Comparison of ENCODE assay signal across 8 cellular contexts in genomic region chr5:157266286-157267007, GRCh38. TPM values are rescaled to one million over a fixed set of nuclear protein-coding genes. Genes with fewer than 3 reads are reported as not detected.
DNase-seq lines count a peak whose midpoint lies in the region; ATAC-seq and TF ChIP-seq lines count a peak whose summit lies in the region.

No MANE protein-coding gene starts in this region.

- TF ChIP-seq POLR2A in heart left ventricle (IDR thresholded peaks at IDR 0.05): no peak

- H3K27me3 ChIP-seq in heart left ventricle: peaks cover 0 to 5% (median 0%) of the 10 kb centered on the region in 9 donors

- WGBS in heart left ventricle, 4 donors: 2 to 33% (median 8%) methylated on average over 4 to 62 of the region's 62 CpGs

- no peaks in the 10 kb centered on the region for H3K36me3 ChIP-seq in heart left ventricle

- H3K9me3 ChIP-seq in heart left ventricle: no peaks in the 10 kb centered on the region

- TF ChIP-seq CTCF in HFF-Myc (IDR thresholded peaks at IDR 0.05; ENCODE audit: low read depth, low read length, missing control alignments) (no peak), heart left ventricle (IDR thresholded peaks at IDR 0.05) (peak in 2 of 12 donors; percentile 4 to 14)

- peak overlapping the region; percentile 27 to 87 (median 73) for H3K27ac ChIP-seq in heart left ventricle

- intact Hi-C loops in heart left ventricle (cut with DNase I): no loop called here

- peak in 3 of 4 donors; percentile 8 to 56 (median 38) for ATAC-seq in heart left ventricle

- DNase-seq in NCI-H146 (lab: John Stamatoyannopoulos, UW): peak; percentile 55
- DNase-seq in NCI-H146 treated with DMSO at 0.1 percent for 48 hours (lab: John Stamatoyannopoulos, UW; ENCODE audit: unreplicated experiment): no peak
- no peak for DNase-seq in HFF-Myc (ENCODE audit: extremely low read depth, low read depth)
- peak; percentile 10 for DNase-seq in NCI-H1092 (lab: John Stamatoyannopoulos, UW)
- peak; percentile 68 for DNase-seq in activated naive CD4-positive, alpha-beta T cell treated with Interleukin-2 at 50 U/mL for 16 hours
- peak in 2 of 5 donors; percentile 32 to 65 for DNase-seq in heart left ventricle
- peak; percentile 69 for DNase-seq in retina
- DNase-seq in NOMO-1 treated with DMSO at 0.1 percent for 48 hours (lab: John Stamatoyannopoulos, UW; ENCODE audit: unreplicated experiment): no peak

- H3K4me3 ChIP-seq in HFF-Myc (replicated peaks; ENCODE audit: low read depth, low read length): peak overlapping the region; percentile 72
- peak overlapping the region; percentile 51 to 88 (median 72) for H3K4me3 ChIP-seq in heart left ventricle

- H3K4me1 ChIP-seq in heart left ventricle: peaks cover 0 to 58% (median 13%) of the 10 kb centered on the region in 12 donors

RNA-seq across cellular contexts. Expression of gene CYFIP2, which starts 0.5 kb away (rescaled TPM):
- total RNA-seq in heart left ventricle: 10 to 100 TPM; 27.3 to 62.7 (median 39.1) TPM
- 10 to 100 TPM; 23.2 TPM for polyA plus RNA-seq in heart left ventricle

Comparison
In these comparisons a context has a peak if more than half of its experiments do, and no peak if none do; other contexts are left out.
1. DNase-seq: peak in NCI-H146 (single experiment), NCI-H1092 (single experiment), activated naive CD4-positive, alpha-beta T cell treated with Interleukin-2 at 50 U/mL for 16 hours (single experiment) and retina (single experiment); none in NCI-H146 treated with DMSO at 0.1 percent for 48 hours (single experiment), HFF-Myc (single experiment) and NOMO-1 treated with DMSO at 0.1 percent for 48 hours (single experiment).